In genomic region chr11:17734986-17735822, GRCh38 we compare ENCODE assay signal across 8 cellular contexts. TPM values are rescaled to one million over a fixed set of nuclear protein-coding genes. Genes with fewer than 3 reads are reported as not detected.
DNase-seq lines count a peak whose midpoint lies in the region; ATAC-seq, FAIRE-seq and TF ChIP-seq lines count a peak whose summit lies in the region.

No MANE protein-coding gene starts in this region.

- no peak overlapping the region for H3K4me2 ChIP-seq in K562 (ENCODE audit: insufficient read depth, low read length)

- no peak overlapping the region for H2AFZ ChIP-seq in K562 (ENCODE audit: low read depth, low read length)

- DNase-seq in AG20443 (ENCODE audit: low spot score) (peak; percentile 92), GM20000 (ENCODE audit: low spot score) (peak; percentile 86), NCI-H82 treated with DMSO at 0.1 percent for 48 hours (lab: John Stamatoyannopoulos, UW; ENCODE audit: unreplicated experiment) (peak; percentile 11), K562 (ENCODE audit: extremely low read depth in 1 of 4, low spot score in 3 of 4) (peak; percentile 56 to 71 (median 65)), gastrocnemius medialis (no peak), DMS153 treated with DMSO at 0.1 percent for 48 hours (lab: John Stamatoyannopoulos, UW; ENCODE audit: unreplicated experiment) (no peak)

- CTCF ChIA-PET in K562 (lab: Yijun Ruan, JAX; ENCODE audit: low intra/inter-chr PET ratio), result interaction anchor here (0.7 kb wide), 1 partner anchor 606 kb away, joined by 3 read pairs; no protein-coding TSS in a partner anchor

- H3K36me3 ChIP-seq in K562 (ENCODE audit: control insufficient read depth, insufficient read depth, low read length) (no peaks in the 10 kb centered on the region), gastrocnemius medialis (no peaks in the 10 kb centered on the region)

- H3K27me3 ChIP-seq in K562 (ENCODE audit: control insufficient read depth in 2 of 2, insufficient read depth in 2 of 2, low read length in 2 of 2) (peaks cover 5 to 38% of the 10 kb centered on the region in 2 experiments; a peak in 4 of 5 replicates), gastrocnemius medialis (peaks cover 25 to 27% (median 25%) of the 10 kb centered on the region in 3 donors)

- POLR2A ChIA-PET in K562 (lab: Yijun Ruan, JAX), result no interaction called here

- H3K79me2 ChIP-seq in K562 (ENCODE audit: control insufficient read depth, insufficient read depth, low read length), result no peaks in the 10 kb centered on the region

- no TSS peak for BruUV-seq in K562 (replicated peaks; lab: Mats Ljungman, UMichigan)

- no peak for TF ChIP-seq EP300 in K562 (IDR thresholded peaks at IDR 0.05; ENCODE audit: low read length)

- no peak overlapping the region for H3K9ac ChIP-seq in K562 (ENCODE audit: insufficient read depth in 1 of 2, low read depth in 2 of 2, low read length in 2 of 2)

- in situ Hi-C loops in K562 (cut with MboI) (no loop called here), gastrocnemius medialis (cut with MboI; ENCODE audit: low sequenced_read_pairs in 4 of 4) (loop anchor here (5.0 to 10.0 kb wide), 4 partner anchors 138 to 250 kb away; no protein-coding TSS in a partner anchor)

- TF ChIP-seq RAD21 in K562 (CRISPR knock-in tag; conservative IDR thresholded peaks at IDR 0.05 in 1 of 2, IDR thresholded peaks at IDR 0.05 in 1 of 2), result no peak

- ATAC-seq in K562 (peak; percentile 68), gastrocnemius medialis (peak; percentile 38), GM21576 (IDR thresholded peaks at IDR 0.05; ENCODE audit: unreplicated experiment) (no peak)

- TF ChIP-seq POLR2A in K562 (conservative IDR thresholded peaks at IDR 0.05) (no peak), gastrocnemius medialis (IDR thresholded peaks at IDR 0.05) (no peak)

- H3K4me3 ChIP-seq in K562 (no peak overlapping the region), iPS-11a (ENCODE audit: low read depth, low read length) (peak overlapping the region; percentile 39), gastrocnemius medialis (peak overlapping the region; percentile 33 to 52 (median 43))

- no peak for TF ChIP-seq CTCF in GM20000 (IDR thresholded peaks at IDR 0.05; ENCODE audit: extremely low read depth, missing control alignments)
- no peak for TF ChIP-seq CTCF in K562 (IDR thresholded peaks at IDR 0.05 in 2 of 3, conservative IDR thresholded peaks at IDR 0.05 in 1 of 3; ENCODE audit: insufficient read depth in 2 of 3, low read depth in 1 of 3, low read length in 3 of 3)
- no peak for TF ChIP-seq CTCF in gastrocnemius medialis (IDR thresholded peaks at IDR 0.05 in 4 of 5, conservative IDR thresholded peaks at IDR 0.05 in 1 of 5)

- intact Hi-C loops in K562 (cut with micrococcal nuclease), result loop anchor here (10.0 kb wide), 1 partner anchor 170 kb away; no protein-coding TSS in a partner anchor
- intact Hi-C loops in gastrocnemius medialis (cut with DNase I; ENCODE audit: low total_unique reads), result loop anchor here (2.0 to 5.0 kb wide), 2 partner anchors 18 to 62 kb away; no protein-coding TSS in a partner anchor

- peaks cover 0 to 17% of the 10 kb centered on the region in 2 experiments; a peak in 3 of 5 replicates for H3K4me1 ChIP-seq in K562 (replicated peaks in 1 of 2; ENCODE audit: control insufficient read depth in 2 of 2, insufficient read depth in 2 of 2, low read length in 2 of 2)
- H3K4me1 ChIP-seq in gastrocnemius medialis, result peaks cover 9 to 15% of the 10 kb centered on the region in 2 donors

- no peak overlapping the region for H3K27ac ChIP-seq in K562 (ENCODE audit: extremely low read depth, low read depth, low read length)
- H3K27ac ChIP-seq in gastrocnemius medialis, result no peak overlapping the region

- FAIRE-seq in K562 (lab: Jason Lieb, UNC), result no peak

- H3K9me1 ChIP-seq in K562 (ENCODE audit: control insufficient read depth, insufficient read depth, low read length), result no peaks in the 10 kb centered on the region

- peaks cover 21% of the 10 kb centered on the region; the same call in 1 of the 2 replicates for H4K20me1 ChIP-seq in K562 (replicated peaks; ENCODE audit: control insufficient read depth, insufficient read depth, low read length)

- no peaks in the 10 kb centered on the region for H3K9me3 ChIP-seq in K562 (replicated peaks; ENCODE audit: control insufficient read depth, insufficient read depth, low read depth, low read length)
- H3K9me3 ChIP-seq in gastrocnemius medialis, result no peaks in the 10 kb centered on the region

- WGBS in K562 (ENCODE audit: insufficient coverage, low coverage, missing lambda C conversion rate), result 8% methylated on average over 17 of the region's 74 CpGs

TF ChIP-seq in K562, 482 proteins besides CTCF, POLR2A, EP300 and RAD21 (continues in another document):
- TF ChIP-seq SIN3A (IDR thresholded peaks at IDR 0.05; ENCODE audit: borderline replicate concordance in 2 of 2, control insufficient read depth in 1 of 2, low read depth in 2 of 2, low read length in 2 of 2) (peak in 1 of 2 experiments; percentile 46; a peak in 1 of 4 replicates), FOXP4 (CRISPR knock-in tag; IDR thresholded peaks at IDR 0.05; ENCODE audit: borderline replicate concordance) (no peak), KAT2B (IDR thresholded peaks at IDR 0.05; ENCODE audit: low read depth, low read length) (no peak)

RNA-seq across cellular contexts. Expression of gene KCNC1, which starts 0.6 kb away (rescaled TPM):
- 0.19 TPM in 1 of 2 replicates, not detected in the other for total RNA-seq in K562 (2011; cell fraction: chromatin; rRNA removed; ENCODE audit: low replicate concordance)
- not detected in 2 replicates for total RNA-seq in K562 (2011; cell fraction: nucleolus; rRNA removed)
- total RNA-seq in K562 (2011; cell fraction: nucleoplasm; rRNA removed), result not detected in 2 replicates
- total RNA-seq in K562 (2014; rRNA removed) (not detected in 2 replicates), K562 (2014; rRNA removed; fragmentation: Illumina TruSeq; extraction: Trizol) (not detected in 2 replicates), K562 (2015; rRNA removed; fragmentation: Illumina TruSeq; extraction: Trizol) (not detected in 2 replicates), K562 (2021) (not detected in 2 replicates), gastrocnemius medialis (under 1 TPM; 0.03 to 0.53 (median 0.15) TPM)
- polyA plus RNA-seq in K562 (2011; rRNA removed) (not detected in 2 replicates), K562 (2014; fragmentation: Illumina TruSeq; extraction: Trizol) (not detected in 2 replicates), K562 (2014; fragmentation: Nextera tagmentation; extraction: Ambion mirVana) (under 1 TPM in 1 of 2 experiments, not detected in 1; 0.08 TPM), K562 (2014; rRNA removed) (0.05 TPM in 1 of 2 replicates, not detected in the other)
- polyA plus RNA-seq in K562 (2011; cell fraction: cytosol; rRNA removed), result not detected in 2 replicates
- polyA plus RNA-seq in K562 (2011; cell fraction: nucleus; rRNA removed), result not detected in 2 replicates
- 0.12 and 0.17 TPM in 2 replicates for polyA plus RNA-seq in K562 (2012)
- not detected in 2 replicates for polyA minus RNA-seq in K562 (2011; rRNA and poly(A)+ RNA removed)
- polyA minus RNA-seq in K562 (2011; cell fraction: cytosol; rRNA and poly(A)+ RNA removed), result not detected in 2 replicates
- not detected in 2 replicates for polyA minus RNA-seq in K562 (2011; cell fraction: nucleus; rRNA and poly(A)+ RNA removed)

RNA-seq across cellular contexts. Expression of gene MYOD1, which starts 15.8 kb away (rescaled TPM):
- not detected in 2 replicates for total RNA-seq in K562 (2011; cell fraction: chromatin; rRNA removed; ENCODE audit: low replicate concordance)
- not detected in 2 replicates for total RNA-seq in K562 (2011; cell fraction: nucleolus; rRNA removed)
- total RNA-seq in K562 (2011; cell fraction: nucleoplasm; rRNA removed), result not detected in 2 replicates
- not detected in 2 replicates for total RNA-seq in K562 (2014; rRNA removed)
- total RNA-seq in K562 (2014; rRNA removed; fragmentation: Illumina TruSeq; extraction: Trizol), result not detected in 2 replicates
- total RNA-seq in K562 (2015; rRNA removed; fragmentation: Illumina TruSeq; extraction: Trizol), result not detected in 2 replicates
- total RNA-seq in K562 (2021), result not detected in 2 replicates
- polyA plus RNA-seq in K562 (2011; rRNA removed), result not detected in 2 replicates
- not detected in 2 replicates for polyA plus RNA-seq in K562 (2011; cell fraction: cytosol; rRNA removed)
- not detected in 2 replicates for polyA plus RNA-seq in K562 (2011; cell fraction: nucleus; rRNA removed)
- polyA plus RNA-seq in K562 (2012), result not detected in 2 replicates
- not detected in 2 replicates for polyA plus RNA-seq in K562 (2014; fragmentation: Illumina TruSeq; extraction: Trizol)
- polyA plus RNA-seq in K562 (2014; fragmentation: Nextera tagmentation; extraction: Ambion mirVana), result not detected
- not detected in 2 replicates for polyA plus RNA-seq in K562 (2014; rRNA removed)
- not detected in 2 replicates for polyA minus RNA-seq in K562 (2011; rRNA and poly(A)+ RNA removed)
- polyA minus RNA-seq in K562 (2011; cell fraction: cytosol; rRNA and poly(A)+ RNA removed), result not detected in 2 replicates
- polyA minus RNA-seq in K562 (2011; cell fraction: nucleus; rRNA and poly(A)+ RNA removed), result not detected in 2 replicates
- total RNA-seq in gastrocnemius medialis, result 10 to 100 TPM in 2 of 4 donors, 1 to 10 TPM in 2; 3.5 to 20.6 (median 10.4) TPM

Comparison
In these comparisons a context has a peak if more than half of its experiments do, and no peak if none do; other contexts are left out.
1. DNase-seq: peak in AG20443 (single experiment), GM20000 (single experiment), NCI-H82 treated with DMSO at 0.1 percent for 48 hours (single experiment) and K562 (4 of 4); none in gastrocnemius medialis (0 of 2) and DMS153 treated with DMSO at 0.1 percent for 48 hours (single experiment).
2. RNA of gene MYOD1, which starts 15.8 kb away (total RNA-seq): 3.5 to 20.6 TPM in gastrocnemius medialis; not detected in K562; every median in the first group is over 4 times any median in the second.